ENCODE assay signal across 8 cellular contexts in genomic region chr18:76256897-76257500, GRCh38.
DNase-seq lines count a peak whose midpoint lies in the region; ATAC-seq, FAIRE-seq and TF ChIP-seq lines count a peak whose summit lies in the region.

No MANE protein-coding gene starts in this region.

- H3K4me1 ChIP-seq in A549: no peaks in the 10 kb centered on the region
- no peaks in the 10 kb centered on the region for H3K4me1 ChIP-seq in CD8-positive, alpha-beta T cell (ENCODE audit: insufficient read depth, low read length)

- no peak overlapping the region for H3K27ac ChIP-seq in A549
- H3K27ac ChIP-seq in CD8-positive, alpha-beta T cell (ENCODE audit: low read depth, low read length): no peak overlapping the region

- H3K27me3 ChIP-seq in CD8-positive, alpha-beta T cell (ENCODE audit: insufficient read depth, low read length): peaks cover 6% of the 10 kb centered on the region

- 1% methylated on average over 4 of the region's 4 CpGs for WGBS in A549 (ENCODE audit: missing lambda C conversion rate)

- peaks cover 12% of the 10 kb centered on the region for H3K4me1 Mint-ChIP-seq in HFFc6 (ENCODE audit: low read depth)
- no peaks in the 10 kb centered on the region for H3K4me1 Mint-ChIP-seq in CD8-positive, alpha-beta T cell (ENCODE audit: low read depth)
- H3K4me1 Mint-ChIP-seq in activated naive CD8-positive, alpha-beta T cell treated with anti-CD3 and anti-CD28 coated beads for 36 hours: no peaks in the 10 kb centered on the region

- no peak overlapping the region for H3K4me3 ChIP-seq in A549
- no peak overlapping the region for H3K4me3 ChIP-seq in fibroblast of the aortic adventitia (ENCODE audit: low read depth, low read length)
- no peak overlapping the region for H3K4me3 ChIP-seq in skeletal muscle cell (ENCODE audit: low read depth, low read length)
- no peak overlapping the region for H3K4me3 ChIP-seq in CD8-positive, alpha-beta T cell (ENCODE audit: low read depth, low read length)

- peak; percentile 41 to 43; a peak in 4 of 5 replicates for TF ChIP-seq RAD21 in A549 (conservative IDR thresholded peaks at IDR 0.05 in 1 of 2, IDR thresholded peaks at IDR 0.05 in 1 of 2)

- FAIRE-seq in A549 (lab: Jason Lieb, UNC): no peak

- no peak overlapping the region for H3K27ac Mint-ChIP-seq in HFFc6
- no peak overlapping the region for H3K27ac Mint-ChIP-seq in CD8-positive, alpha-beta T cell
- no peak overlapping the region for H3K27ac Mint-ChIP-seq in activated naive CD8-positive, alpha-beta T cell treated with anti-CD3 and anti-CD28 coated beads for 36 hours

- no peaks in the 10 kb centered on the region for H3K36me3 Mint-ChIP-seq in HFFc6 (ENCODE audit: low read depth)
- no peaks in the 10 kb centered on the region for H3K36me3 Mint-ChIP-seq in CD8-positive, alpha-beta T cell
- H3K36me3 Mint-ChIP-seq in activated naive CD8-positive, alpha-beta T cell treated with anti-CD3 and anti-CD28 coated beads for 36 hours: no peaks in the 10 kb centered on the region

- TF ChIP-seq CTCF in A549 (IDR thresholded peaks at IDR 0.05): peak; percentile 56
- peak; percentile 89 for TF ChIP-seq CTCF in HFFc6 (IDR thresholded peaks at IDR 0.05)
- TF ChIP-seq CTCF in fibroblast of the aortic adventitia (IDR thresholded peaks at IDR 0.05; ENCODE audit: insufficient read depth, low read length): peak; percentile 89
- TF ChIP-seq CTCF in CD8-positive, alpha-beta T cell (IDR thresholded peaks at IDR 0.05): no peak

- no peaks in the 10 kb centered on the region for H3K9me3 Mint-ChIP-seq in HFFc6
- no peaks in the 10 kb centered on the region for H3K9me3 Mint-ChIP-seq in CD8-positive, alpha-beta T cell
- no peaks in the 10 kb centered on the region for H3K9me3 Mint-ChIP-seq in activated naive CD8-positive, alpha-beta T cell treated with anti-CD3 and anti-CD28 coated beads for 36 hours

- TF ChIP-seq POLR2A in A549 (IDR thresholded peaks at IDR 0.05; ENCODE audit: low read length): no peak

- H3K9me3 ChIP-seq in A549: no peaks in the 10 kb centered on the region
- no peaks in the 10 kb centered on the region for H3K9me3 ChIP-seq in CD8-positive, alpha-beta T cell (ENCODE audit: low read length)

- H3K36me3 ChIP-seq in CD8-positive, alpha-beta T cell (ENCODE audit: insufficient read depth, low read length): no peaks in the 10 kb centered on the region

- intact Hi-C loops in CD8-positive, alpha-beta T cell (cut with DNase I, micrococcal nuclease): no loop called here

- no peak for TF ChIP-seq EP300 in A549 (IDR thresholded peaks at IDR 0.05)

- peak; percentile 16 to 44 for DNase-seq in A549 (ENCODE audit: low read depth in 1 of 2, low spot score in 1 of 2)
- DNase-seq in HFFc6: peak; percentile 51
- peak; percentile 66 for DNase-seq in RKO (ENCODE audit: low spot score)
- peak; percentile 80 for DNase-seq in fibroblast of the aortic adventitia (ENCODE audit: low read depth)
- DNase-seq in skeletal muscle cell (ENCODE audit: low read depth): peak; percentile 40
- no peak for DNase-seq in islet precursor cell
- no peak for DNase-seq in CD8-positive, alpha-beta T cell
- DNase-seq in activated naive CD8-positive, alpha-beta T cell treated with anti-CD3 and anti-CD28 coated beads for 36 hours: no peak

- H3K27me3 Mint-ChIP-seq in HFFc6 (ENCODE audit: insufficient read depth): peaks cover 12% of the 10 kb centered on the region
- H3K27me3 Mint-ChIP-seq in CD8-positive, alpha-beta T cell (ENCODE audit: low read depth): peaks cover 13% of the 10 kb centered on the region
- peaks cover 4% of the 10 kb centered on the region for H3K27me3 Mint-ChIP-seq in activated naive CD8-positive, alpha-beta T cell treated with anti-CD3 and anti-CD28 coated beads for 36 hours

- H3K4me2 ChIP-seq in A549: no peak overlapping the region

- POLR2A ChIA-PET in A549 (lab: Yijun Ruan, JAX): no interaction called here
- POLR2A ChIA-PET in CD8-positive, alpha-beta T cell (lab: Charles Lee): no interaction called here

- ATAC-seq in A549: peak; percentile 66 to 68; a peak in 3 of 6 replicates
- ATAC-seq in CD8-positive, alpha-beta T cell: no peak

- CTCF ChIA-PET in A549 (lab: Yijun Ruan, JAX): interaction anchor here (0.7 kb wide), 2 partner anchors 91 to 1608 kb away, joined by 3 read pairs; no protein-coding TSS in a partner anchor
- CTCF ChIA-PET in CD8-positive, alpha-beta T cell (lab: Charles Lee): no interaction called here

- H3K4me3 Mint-ChIP-seq in HFFc6: no peak overlapping the region
- no peak overlapping the region for H3K4me3 Mint-ChIP-seq in CD8-positive, alpha-beta T cell
- H3K4me3 Mint-ChIP-seq in activated naive CD8-positive, alpha-beta T cell treated with anti-CD3 and anti-CD28 coated beads for 36 hours: no peak overlapping the region

TF ChIP-seq in A549, 52 proteins besides CTCF, POLR2A, EP300 and RAD21:
- TF ChIP-seq MYC (IDR thresholded peaks at IDR 0.05; ENCODE audit: borderline replicate concordance, low read length) (no peak), CBX2 (IDR thresholded peaks at IDR 0.05; ENCODE audit: borderline replicate concordance, low read depth) (no peak), SMC3 (IDR thresholded peaks at IDR 0.05) (peak; percentile 39; the same call in 1 of the 3 replicates), MAFK (IDR thresholded peaks at IDR 0.05; ENCODE audit: partially characterized antibody) (no peak), HOXB13 (CRISPR knock-in tag; IDR thresholded peaks at IDR 0.05; ENCODE audit: low read depth) (no peak)
- TF ChIP-seq, protein P1, sequence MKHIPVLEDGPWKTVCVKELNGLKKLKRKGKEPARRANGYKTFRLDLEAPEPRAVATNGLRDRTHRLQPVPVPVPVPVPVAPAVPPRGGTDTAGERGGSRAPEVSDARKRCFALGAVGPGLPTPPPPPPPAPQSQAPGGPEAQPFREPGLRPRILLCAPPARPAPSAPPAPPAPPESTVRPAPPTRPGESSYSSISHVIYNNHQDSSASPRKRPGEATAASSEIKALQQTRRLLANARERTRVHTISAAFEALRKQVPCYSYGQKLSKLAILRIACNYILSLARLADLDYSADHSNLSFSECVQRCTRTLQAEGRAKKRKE (CRISPR knock-in tag; IDR thresholded peaks at IDR 0.05; ENCODE audit: low read depth): no peak

Comparison
In these comparisons a context has a peak if more than half of its experiments do, and no peak if none do; other contexts are left out.
1. DNase-seq: peak in A549 (2 of 2), HFFc6 (single experiment), RKO (single experiment), fibroblast of the aortic adventitia (single experiment) and skeletal muscle cell (single experiment); none in islet precursor cell (single experiment), CD8-positive, alpha-beta T cell (0 of 7) and activated naive CD8-positive, alpha-beta T cell treated with anti-CD3 and anti-CD28 coated beads for 36 hours (single experiment).